Comparison of ENCODE assay signal across 8 cellular contexts in genomic region chr3:19946832-19947548, GRCh38. TPM values are rescaled to one million over a fixed set of nuclear protein-coding genes. Genes with fewer than 3 reads are reported as not detected.
DNase-seq lines count a peak whose midpoint lies in the region; ATAC-seq, FAIRE-seq and TF ChIP-seq lines count a peak whose summit lies in the region.

A gene with protein sequence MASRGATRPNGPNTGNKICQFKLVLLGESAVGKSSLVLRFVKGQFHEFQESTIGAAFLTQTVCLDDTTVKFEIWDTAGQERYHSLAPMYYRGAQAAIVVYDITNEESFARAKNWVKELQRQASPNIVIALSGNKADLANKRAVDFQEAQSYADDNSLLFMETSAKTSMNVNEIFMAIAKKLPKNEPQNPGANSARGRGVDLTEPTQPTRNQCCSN (plus strand): TSS chr3:19947097. CDS start chr3:19950899, 3,802 bp downstream.

- peaks cover 48% of the 10 kb centered on the region for H4K20me1 ChIP-seq in Loucy (ENCODE audit: insufficient read depth, low read length, poor library complexity, severe bottlenecking)

- H3K36me3 ChIP-seq in Loucy (ENCODE audit: insufficient read depth, low read length) = peaks cover 4% of the 10 kb centered on the region

- peak; percentile 98 for DNase-seq in EL
- DNase-seq in H54 (ENCODE audit: insufficient read length, low spot score) = peak; percentile 88
- peak; percentile 97 for DNase-seq in activated T-helper 9 cell treated with anti-CD3 and anti-CD28 coated beads, Interleukin-2, amount 50 U/mL, for 16 hours (ENCODE audit: low read depth)
- peak; percentile 97 for DNase-seq in fibroblast of mammary gland (ENCODE audit: low read depth)
- peak; percentile 87 for DNase-seq in natural killer cell
- DNase-seq in stimulated activated naive CD4-positive, alpha-beta T cell treated with Interleukin-2 at 50 U/mL for 16 hours (lab: John Stamatoyannopoulos, UW) = peak; percentile 97

- ATAC-seq in natural killer cell = peak; percentile 81 to 92 (median 86)

- H3K27ac Mint-ChIP-seq in natural killer cell = peak within 1 kb of the TSS; percentile 96 to 97

- H3K9me3 Mint-ChIP-seq in natural killer cell = no peaks in the 10 kb centered on the region

- peak within 1 kb of the TSS; percentile 77 for H2AFZ ChIP-seq in Loucy (ENCODE audit: low read length)

- H3K27me3 ChIP-seq in Loucy (ENCODE audit: insufficient read depth, low read length, poor library complexity, severe bottlenecking) = no peaks in the 10 kb centered on the region

- H3K79me2 ChIP-seq in Loucy (ENCODE audit: insufficient read depth, low read length) = peaks cover 60% of the 10 kb centered on the region

- peaks cover 42% of the 10 kb centered on the region for H3K4me1 ChIP-seq in Loucy (ENCODE audit: insufficient read depth, low read length, poor library complexity, severe bottlenecking)

- H3K9ac ChIP-seq in Loucy (ENCODE audit: low read depth, low read length, poor library complexity, severe bottlenecking) = peak within 1 kb of the TSS; percentile 83

- 0 out of 2 replicates have a peak, but pooled peaks cover 4% of the 10 kb centered on the region for H3F3A ChIP-seq in Loucy (ENCODE audit: low read depth)

- H3K9me2 ChIP-seq in Loucy (replicated peaks; ENCODE audit: low read depth, low read length) = no peaks in the 10 kb centered on the region

- peak within 1 kb of the TSS; percentile 97 for H3K4me3 Mint-ChIP-seq in natural killer cell

- no peaks in the 10 kb centered on the region for H3K36me3 Mint-ChIP-seq in natural killer cell

- no peaks in the 10 kb centered on the region for H3K9me3 ChIP-seq in Loucy (ENCODE audit: insufficient read depth, low read depth, low read length)

- no peaks in the 10 kb centered on the region for H3K27me3 Mint-ChIP-seq in natural killer cell (ENCODE audit: low read depth in 2 of 2)

- no peak for TF ChIP-seq CTCF in Loucy (conservative IDR thresholded peaks at IDR 0.05; ENCODE audit: low read length)
- TF ChIP-seq CTCF in fibroblast of mammary gland (conservative IDR thresholded peaks at IDR 0.05; ENCODE audit: control insufficient read depth, insufficient read depth, low read depth, low read length) = no peak
- TF ChIP-seq CTCF in natural killer cell (IDR thresholded peaks at IDR 0.05) = no peak

- H3K4me2 ChIP-seq in Loucy (ENCODE audit: low read depth, low read length, poor library complexity, severe bottlenecking) = peak within 1 kb of the TSS; percentile 83

- peak; percentile 96 for FAIRE-seq in H54 (lab: Jason Lieb, UNC)

- intact Hi-C loops in natural killer cell (cut with micrococcal nuclease) = loop anchor here (1.0 to 2.0 kb wide), 3 partner anchors 92 to 239 kb away; partner anchors contain the start of gene SGO1

- peak within 1 kb of the TSS; percentile 98 for H3K4me3 ChIP-seq in Loucy (ENCODE audit: low read length, poor library complexity, severe bottlenecking)
- peak within 1 kb of the TSS; percentile 99 for H3K4me3 ChIP-seq in fibroblast of mammary gland (ENCODE audit: control insufficient read depth, low read depth, low read length)

- peak; percentile 49 for TF ChIP-seq POLR2A in H54 (IDR thresholded peaks at IDR 0.05; ENCODE audit: low read depth, low read length)
- TF ChIP-seq POLR2A in Raji (IDR thresholded peaks at IDR 0.05; ENCODE audit: insufficient read depth, low read depth, low read length) = peak; percentile 52

- peaks cover 35 to 51% of the 10 kb centered on the region in 2 donors for H3K4me1 Mint-ChIP-seq in natural killer cell

RNA-seq across cellular contexts. Expression of the gene that starts here (rescaled TPM):
- total RNA-seq in natural killer cell = 100 to 1,000 TPM; 102 to 109 (median 102) TPM

Comparison
In these comparisons a context has a peak if more than half of its experiments do, and no peak if none do; other contexts are left out.
1. Peak in every context shown above with its lines: DNase-seq, ATAC-seq and H3K4me3 ChIP-seq.